ENCODE assay signal across 21 cellular contexts in the genomic region with DNA sequence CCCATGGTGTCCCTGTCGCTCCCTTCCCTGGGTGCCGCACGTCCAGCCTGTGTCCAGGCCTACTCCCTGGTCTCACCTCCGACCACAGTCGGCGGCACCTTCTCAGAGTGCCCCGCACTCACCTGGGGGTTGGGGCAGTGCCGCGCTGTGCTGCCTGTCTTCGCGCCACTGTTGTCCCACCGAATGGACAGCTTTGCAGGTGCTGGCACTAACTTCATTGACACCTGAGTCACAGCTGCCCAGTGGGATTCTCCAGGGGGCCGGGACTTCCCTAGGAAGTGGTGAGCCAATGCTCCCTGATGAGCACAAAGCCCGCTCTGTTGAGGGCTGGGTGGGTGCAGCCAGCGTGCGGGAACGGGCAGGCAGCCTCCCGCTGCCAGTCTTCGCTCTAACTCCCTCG. TPM values are rescaled to one million over a fixed set of nuclear protein-coding genes. Genes with fewer than 3 reads are reported as not detected.
DNase-seq lines count a peak whose midpoint lies in the region; ATAC-seq and TF ChIP-seq lines count a peak whose summit lies in the region.
"Had no signal": no experiment of that assay in that cellular context is flagged by ENCODE, and none has a peak within 500 bp of the region (broad histone marks: within the 10 kb centered on the region; RNA-seq: fewer than 3 reads in every experiment).

No MANE protein-coding gene starts in this region.

- no peak overlapping the region for H3K27ac Mint-ChIP-seq in stimulated activated naive CD8-positive, alpha-beta T cell treated with anti-CD3 and anti-CD28 coated beads, Interleukin-15, amount 100 ng/mL, for 72 hours
- H3K27ac Mint-ChIP-seq: T-cell had no signal

- POLR2A ChIA-PET in RWPE1 (lab: Yijun Ruan, JAX; ENCODE audit: low non-redundant PET), result no interaction called here

- H3K4me1 Mint-ChIP-seq in stimulated activated naive CD8-positive, alpha-beta T cell treated with anti-CD3 and anti-CD28 coated beads, Interleukin-15, amount 100 ng/mL, for 72 hours, result peaks cover 10% of the 10 kb centered on the region

- ATAC-seq in upper lobe of right lung (no peak), HG02840 (IDR thresholded peaks at IDR 0.05; ENCODE audit: low FRiP score, unreplicated experiment) (no peak)
- no peak for ATAC-seq in stimulated activated naive CD8-positive, alpha-beta T cell treated with anti-CD3 and anti-CD28 coated beads, Interleukin-15, amount 100 ng/mL, for 72 hours
- ATAC-seq: T-cell had no signal

- no peak overlapping the region for H3K4me3 Mint-ChIP-seq in stimulated activated naive CD8-positive, alpha-beta T cell treated with anti-CD3 and anti-CD28 coated beads, Interleukin-15, amount 100 ng/mL, for 72 hours
- H3K4me3 Mint-ChIP-seq: T-cell had no signal

- TF ChIP-seq CTCF in GM13976 (IDR thresholded peaks at IDR 0.05; ENCODE audit: borderline replicate concordance, control extremely low read depth, extremely low read depth, insufficient read depth, missing control alignments) (no peak), RWPE1 (conservative IDR thresholded peaks at IDR 0.05; ENCODE audit: low read depth) (no peak), upper lobe of right lung (IDR thresholded peaks at IDR 0.05) (no peak), transverse colon (IDR thresholded peaks at IDR 0.05) (no peak)

- no peak for TF ChIP-seq EP300 in transverse colon (IDR thresholded peaks at IDR 0.05; ENCODE audit: low read depth)

- intact Hi-C loops in upper lobe of right lung (cut with DNase I), result no loop called here
- intact Hi-C loops in transverse colon (cut with DNase I; ENCODE audit: low total_unique reads), result no loop called here

- TF ChIP-seq POLR2A in transverse colon (IDR thresholded peaks at IDR 0.05), result no peak

- 82 to 89% methylated on average over 20 of the region's 20 CpGs for WGBS in esophagus, 2 donors
- 87 to 93% methylated on average over 3 to 20 of the region's 20 CpGs for WGBS in transverse colon (ENCODE audit: low coverage in 1 of 2), 2 donors

- DNase-seq in GM13976 (ENCODE audit: low spot score) (peak; percentile 33), RWPE1 (ENCODE audit: low spot score) (no peak), upper lobe of right lung (peak; percentile 50), transverse colon (no peak), DMS79 treated with DMSO at 0.1 percent for 48 hours (lab: John Stamatoyannopoulos, UW) (no peak)
- DNase-seq in stimulated activated naive CD8-positive, alpha-beta T cell treated with anti-CD3 and anti-CD28 coated beads, Interleukin-15, amount 100 ng/mL, for 72 hours, result no peak
- DNase-seq: C1 segment of cervical spinal cord, DMS 273 treated with DMSO at 0.1 percent for 48 hours, EL, GM23248, KG1, NCI-H1048, NCI-H146, NCI-H2081, NCI-H510A, NCI-H774, Right ventricle myocardium superior, T-cell had no signal

- peaks cover 19% of the 10 kb centered on the region for H3K27me3 Mint-ChIP-seq in stimulated activated naive CD8-positive, alpha-beta T cell treated with anti-CD3 and anti-CD28 coated beads, Interleukin-15, amount 100 ng/mL, for 72 hours

- H3K27ac ChIP-seq in RWPE1, result peak overlapping the region; percentile 58
- H3K27ac ChIP-seq in esophagus (ENCODE audit: low read depth in 2 of 2, low read length in 1 of 2), result peak overlapping the region; percentile 69 to 81
- no peak overlapping the region for H3K27ac ChIP-seq in upper lobe of right lung
- no peak overlapping the region for H3K27ac ChIP-seq in transverse colon
- H3K27ac ChIP-seq: GM23248, SK-N-MC had no signal

- H3K4me1 ChIP-seq in esophagus (ENCODE audit: control insufficient read depth in 2 of 2, insufficient read depth in 2 of 2, low read length in 1 of 2) (peaks cover 2 to 36% of the 10 kb centered on the region in 2 donors), upper lobe of right lung (peaks cover 13% of the 10 kb centered on the region), transverse colon (peaks cover 9 to 19% (median 14%) of the 10 kb centered on the region in 4 donors)

- no peaks in the 10 kb centered on the region for H3K9me3 Mint-ChIP-seq in stimulated activated naive CD8-positive, alpha-beta T cell treated with anti-CD3 and anti-CD28 coated beads, Interleukin-15, amount 100 ng/mL, for 72 hours
- H3K9me3 Mint-ChIP-seq: T-cell had no signal

- H3K4me3 ChIP-seq in esophagus (ENCODE audit: low read depth in 1 of 2, low read length in 2 of 2) (no peak overlapping the region), upper lobe of right lung (no peak overlapping the region), transverse colon (no peak overlapping the region)
- H3K4me3 ChIP-seq: GM23248, SK-N-MC had no signal

- H3K9me3 ChIP-seq in esophagus (ENCODE audit: control insufficient read depth in 2 of 2, insufficient read depth in 1 of 2, low read depth in 1 of 2, low read length in 1 of 2), result no peaks in the 10 kb centered on the region
- no peaks in the 10 kb centered on the region for H3K9me3 ChIP-seq in upper lobe of right lung
- H3K9me3 ChIP-seq in transverse colon, result no peaks in the 10 kb centered on the region

- H3K36me3 ChIP-seq in esophagus (ENCODE audit: control insufficient read depth in 2 of 2, insufficient read depth in 2 of 2, low read length in 1 of 2) (peaks cover 0 to 32% of the 10 kb centered on the region in 2 donors), upper lobe of right lung (peaks cover 27% of the 10 kb centered on the region), transverse colon (peaks cover 0 to under 1% (median 0%) of the 10 kb centered on the region in 4 donors)

- no peaks in the 10 kb centered on the region for H3K27me3 ChIP-seq in esophagus (ENCODE audit: control insufficient read depth in 1 of 2, insufficient read depth in 2 of 2, low read length in 2 of 2)
- H3K27me3 ChIP-seq in upper lobe of right lung, result no peaks in the 10 kb centered on the region
- H3K27me3 ChIP-seq in transverse colon, result peaks cover 21% of the 10 kb centered on the region

- CTCF ChIA-PET in RWPE1 (lab: Yijun Ruan, JAX), result no interaction called here

- in situ Hi-C loops in GM13976 (cut with MboI; ENCODE audit: low sequenced_read_pairs, unreplicated experiment) (no loop called here), transverse colon (cut with MboI; ENCODE audit: low pct_ligation_motif_present in 1 of 4, low pct_unique_long_range_greater_than_20kb in 1 of 4, low sequenced_read_pairs in 3 of 4) (no loop called here)

RNA-seq across cellular contexts. Expression of gene DBNDD1, which starts 24.3 kb away (rescaled TPM):
- 10 to 100 TPM; 17.9 TPM for polyA plus RNA-seq in esophagus
- total RNA-seq in upper lobe of right lung (7.0 TPM), transverse colon (10 to 100 TPM in 3 of 4 donors, 1 to 10 TPM in 1; 6.8 to 33.7 (median 14.2) TPM)

RNA-seq across cellular contexts. Expression of gene PRDM7, which starts 33.6 kb away (rescaled TPM):
- not detected for polyA plus RNA-seq in esophagus
- total RNA-seq in upper lobe of right lung (not detected), transverse colon (not detected)
- total RNA-seq: GM23248, Right ventricle myocardium superior, T-cell had no signal
- polyA plus RNA-seq: GM23248 had no signal

Comparison
In these comparisons a context has a peak if more than half of its experiments do, and no peak if none do; other contexts are left out.
1. DNase-seq: peak in GM13976 (single experiment) and upper lobe of right lung (single experiment); none in RWPE1 (single experiment), transverse colon (single experiment), DMS79 treated with DMSO at 0.1 percent for 48 hours (single experiment) and stimulated activated naive CD8-positive, alpha-beta T cell treated with anti-CD3 and anti-CD28 coated beads, Interleukin-15, amount 100 ng/mL, for 72 hours (0 of 2).
2. H3K27ac ChIP-seq: peak in RWPE1 (single experiment) and esophagus (2 of 2); none in upper lobe of right lung (single experiment) and transverse colon (0 of 4).